Comparison of ENCODE assay signal across 31 cellular contexts in the genomic region with DNA sequence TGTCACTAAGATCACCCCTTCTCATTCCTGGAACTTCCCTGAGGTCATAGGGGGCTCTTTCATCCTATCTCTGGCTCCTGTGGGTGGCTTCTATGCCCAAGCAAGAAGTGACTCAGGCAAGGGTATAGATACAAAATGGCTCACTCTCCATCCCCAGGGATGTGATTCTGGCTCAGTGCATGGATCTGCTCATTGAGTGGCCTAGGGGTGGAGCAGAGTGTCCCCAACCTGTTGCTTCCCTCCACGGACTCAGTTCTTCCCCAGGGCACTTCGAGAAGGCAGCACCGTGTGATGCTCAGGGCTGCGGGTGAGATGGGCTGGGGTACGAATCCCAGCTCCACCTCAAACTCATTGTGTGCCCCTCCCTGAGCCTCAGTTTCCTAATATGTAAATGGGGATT.
"Had no signal": no experiment of that assay in that cellular context is flagged by ENCODE, and none has a peak within 500 bp of the region (broad histone marks: within the 10 kb centered on the region; RNA-seq: fewer than 3 reads in every experiment).

No MANE protein-coding gene starts in this region.

- H3K27me3 ChIP-seq: adrenal gland, body of pancreas, esophagus squamous epithelium, gastroesophageal sphincter had no signal

- DNase-seq: activated CD4-positive, alpha-beta memory T cell treated with anti-CD3 and anti-CD28 coated beads for 36 hours; activated CD4-positive, alpha-beta T cell treated with anti-CD3 and anti-CD28 coated beads for 36 hours; activated CD4-positive, alpha-beta T cell treated with anti-CD3 and anti-CD28 coated beads, Interleukin-2, amount 10 ng/mL, durations not matched to agents 24 days and 14 days; activated CD4-positive, CD25-positive, alpha-beta regulatory T cell; activated CD4-positive, CD25-positive, alpha-beta regulatory T cell treated with anti-CD3 and anti-CD28 coated beads, Interleukin-2, amount 50 U/mL, for 72 hours; activated CD8-positive, alpha-beta memory T cell treated with anti-CD3 and anti-CD28 coated beads, Interleukin-2, amount 10 ng/mL, durations not matched to agents 7 days and 5 days; activated CD8-positive, alpha-beta memory T cell treated with anti-CD3 and anti-CD28 coated beads, Interleukin-2, amount 50 U/mL, for 48 hours; activated CD8-positive, alpha-beta T cell treated with anti-CD3 and anti-CD28 coated beads, Interleukin-2, amount 10 ng/mL, durations not matched to agents 7 days and 5 days; activated gamma-delta T cell treated with Interleukin-2 at 50 U/mL for 16 hours; activated naive CD4-positive, alpha-beta T cell treated with anti-CD3 and anti-CD28 coated beads for 36 hours; activated naive CD8-positive, alpha-beta T cell treated with anti-CD3 and anti-CD28 coated beads for 36 hours; activated naive CD8-positive, alpha-beta T cell treated with anti-CD3 and anti-CD28 coated beads, Interleukin-2, amount 50 U/mL, for 24 hours; activated T-cell treated with anti-CD3 and anti-CD28 coated beads for 4 hours; activated T-cell treated with anti-CD3 and anti-CD28 coated beads, Interleukin-2, amount 50 U/mL, for 24 hours; activated T-cell treated with anti-CD3 and anti-CD28 coated beads, Interleukin-2, amount 50 U/mL, for 72 hours; adrenal gland; amygdala; aorta; body of pancreas; caudate nucleus; cortex of kidney; dermis blood vessel endothelial cell; effector CD4-positive, alpha-beta T cell; effector memory CD8-positive, alpha-beta T cell; erythroblast; esophagus squamous epithelium; foreskin melanocyte; head of caudate nucleus; T-helper 2 cell had no signal

- FAIRE-seq: colon had no signal

- H3K9me3 ChIP-seq: body of pancreas had no signal

- ATAC-seq: activated CD4-positive, alpha-beta T cell treated with anti-CD3 and anti-CD28 coated beads for 36 hours; activated CD8-positive, alpha-beta memory T cell treated with anti-CD3 and anti-CD28 coated beads, Interleukin-2, amount 10 ng/mL, durations not matched to agents 7 days and 5 days; activated CD8-positive, alpha-beta T cell treated with anti-CD3 and anti-CD28 coated beads, Interleukin-2, amount 10 ng/mL, durations not matched to agents 7 days and 5 days; activated naive CD8-positive, alpha-beta T cell treated with anti-CD3 and anti-CD28 coated beads, Interleukin-2, amount 50 U/mL, for 24 hours; activated T-cell treated with anti-CD3 and anti-CD28 coated beads, Interleukin-2, amount 50 U/mL, for 72 hours; body of pancreas; effector memory CD8-positive, alpha-beta T cell; gastroesophageal sphincter had no signal

- H3K4me1 ChIP-seq: adrenal gland, body of pancreas, esophagus squamous epithelium, gastroesophageal sphincter had no signal

- H3K4me3 ChIP-seq: adrenal gland, body of pancreas, esophagus squamous epithelium, gastroesophageal sphincter had no signal

- H3K27ac ChIP-seq: adrenal gland, body of pancreas, esophagus squamous epithelium, gastroesophageal sphincter had no signal
